8 cellular contexts compared by ENCODE assay signal in genomic region chr6:41428995-41429417, GRCh38.
DNase-seq lines count a peak whose midpoint lies in the region; ATAC-seq and TF ChIP-seq lines count a peak whose summit lies in the region.

No MANE protein-coding gene starts in this region.

- H3K4me3 Mint-ChIP-seq in activated naive CD8-positive, alpha-beta T cell: peak overlapping the region; percentile 82

- TF ChIP-seq POLR2A in thyroid gland (IDR thresholded peaks at IDR 0.05): no peak

- no peaks in the 10 kb centered on the region for H3K36me3 Mint-ChIP-seq in activated naive CD8-positive, alpha-beta T cell

- peaks cover 12% of the 10 kb centered on the region for H3K4me1 Mint-ChIP-seq in activated naive CD8-positive, alpha-beta T cell (ENCODE audit: low read depth)

- H3K27me3 ChIP-seq in lower lobe of right lung (ENCODE audit: low read depth) (peaks cover 19% of the 10 kb centered on the region), thyroid gland (no peaks in the 10 kb centered on the region)

- peak; percentile 53 for DNase-seq in stimulated activated naive CD4-positive, alpha-beta T cell treated with Interleukin-2 at 50 U/mL for 16 hours (lab: John Stamatoyannopoulos, UW)
- no peak for DNase-seq in stimulated activated naive CD4-positive, alpha-beta T cell (lab: John Stamatoyannopoulos, UW)
- peak; percentile 46 for DNase-seq in lower lobe of right lung
- peak in 1 of 2 donors; percentile 28 for DNase-seq in thyroid gland
- no peak for DNase-seq in RKO (ENCODE audit: low spot score)
- DNase-seq in NCI-H1694 (lab: John Stamatoyannopoulos, UW): no peak

- H3K4me1 ChIP-seq in lower lobe of right lung (peaks cover 27% of the 10 kb centered on the region), thyroid gland (peaks cover 19 to 43% of the 10 kb centered on the region in 2 donors)

- H3K4me3 ChIP-seq in lower lobe of right lung (no peak overlapping the region), thyroid gland (replicated peaks in 1 of 3) (no peak overlapping the region)

- H3K27ac ChIP-seq in lower lobe of right lung (no peak overlapping the region), thyroid gland (peak overlapping the region in 2 of 3 donors; percentile 87 to 90)

- ATAC-seq in lower lobe of right lung (no peak), HG02798 (IDR thresholded peaks at IDR 0.05; ENCODE audit: poor library complexity, unreplicated experiment) (no peak)

- no peaks in the 10 kb centered on the region for H3K9me3 ChIP-seq in lower lobe of right lung
- no peaks in the 10 kb centered on the region for H3K9me3 ChIP-seq in thyroid gland

- no peak for TF ChIP-seq CTCF in lower lobe of right lung (IDR thresholded peaks at IDR 0.05)
- TF ChIP-seq CTCF in thyroid gland (IDR thresholded peaks at IDR 0.05): no peak

- H3K36me3 ChIP-seq in lower lobe of right lung (no peaks in the 10 kb centered on the region), thyroid gland (no peaks in the 10 kb centered on the region)

- peaks cover 16% of the 10 kb centered on the region for H3K27me3 Mint-ChIP-seq in activated naive CD8-positive, alpha-beta T cell

- H3K27ac Mint-ChIP-seq in activated naive CD8-positive, alpha-beta T cell: no peak overlapping the region

- intact Hi-C loops in lower lobe of right lung (cut with DNase I): no loop called here
- intact Hi-C loops in thyroid gland (cut with DNase I): no loop called here

- WGBS in thyroid gland, 2 donors: 41 to 46% methylated on average over 3 to 5 of the region's 5 CpGs

- H3K9me3 Mint-ChIP-seq in activated naive CD8-positive, alpha-beta T cell (ENCODE audit: low read depth): no peaks in the 10 kb centered on the region

Comparison
In these comparisons a context has a peak if more than half of its experiments do, and no peak if none do; other contexts are left out.
1. DNase-seq: peak in stimulated activated naive CD4-positive, alpha-beta T cell treated with Interleukin-2 at 50 U/mL for 16 hours (single experiment) and lower lobe of right lung (single experiment); none in stimulated activated naive CD4-positive, alpha-beta T cell (0 of 6), RKO (single experiment) and NCI-H1694 (single experiment).